1 cellular context compared by ENCODE assay signal in genomic region chr7:107958764-107959526, GRCh38.
TF ChIP-seq lines count a peak whose summit lies in the region.

No MANE protein-coding gene starts in this region.

TF ChIP-seq in HepG2, 621 proteins besides CTCF, POLR2A, EP300 and RAD21 (continued from another document):
- peak; percentile 53 to 74 for TF ChIP-seq MAFK (conservative IDR thresholded peaks at IDR 0.05 in 1 of 2, IDR thresholded peaks at IDR 0.05 in 1 of 2; ENCODE audit: low read length in 2 of 2)
- TF ChIP-seq ZSCAN12 (CRISPR knock-in tag; IDR thresholded peaks at IDR 0.05) = no peak
- TF ChIP-seq GATA4 (IDR thresholded peaks at IDR 0.05; ENCODE audit: borderline replicate concordance, low read depth) = no peak
- TF ChIP-seq PCBP2 (optimal IDR thresholded peaks at IDR 0.05; ENCODE audit: low read depth, low read length, poor library complexity, severe bottlenecking) = no peak
